Comparison of ENCODE assay signal across 11 cellular contexts in genomic region chr3:157131861-157132260, GRCh38. TPM values are rescaled to one million over a fixed set of nuclear protein-coding genes. Genes with fewer than 3 reads are reported as not detected.
A peak's percentile ranks its signal among the peaks of the same experiment; 100 is the strongest.
DNase-seq lines count a peak whose midpoint lies in the region; ATAC-seq and TF ChIP-seq lines count a peak whose summit lies in the region.
"Had no signal": no experiment of that assay in that cellular context is flagged by ENCODE, and none has a peak within 500 bp of the region (broad histone marks: within the 10 kb centered on the region; RNA-seq: fewer than 3 reads in every experiment).

No MANE protein-coding gene starts in this region.

- DNase-seq in ELR (ENCODE audit: low read depth) (peak; percentile 93), PC-3 (peak; percentile 93), renal cortical epithelial cell (ENCODE audit: low read depth) (peak; percentile 49), hippocampal formation (lab: John Stamatoyannopoulos, UW) (no peak), brain microvascular endothelial cell (no peak)
- no peak for DNase-seq in central memory CD8-positive, alpha-beta T cell (ENCODE audit: low spot score in 2 of 2)
- DNase-seq in stimulated activated CD4-positive, alpha-beta T cell treated with anti-CD3 and anti-CD28 coated beads, Interleukin-1b, Interleukin-23, amount 100 ng/mL, for 48 hours, result no peak
- DNase-seq: nucleus accumbens; stimulated activated CD4-positive, alpha-beta T cell treated with anti-CD3 and anti-CD28 coated beads, Interleukin-4, amount 100 ng/mL, for 1 hour; testis had no signal

- peak overlapping the region; percentile 89 for H3K27ac Mint-ChIP-seq in central memory CD8-positive, alpha-beta T cell (ENCODE audit: low read depth)

- peaks cover 98% of the 10 kb centered on the region for H3K4me1 ChIP-seq in PC-3 (ENCODE audit: insufficient read depth, low read length)

- peak overlapping the region; percentile 69 for H3K4me2 ChIP-seq in PC-3 (ENCODE audit: low read length)

- no peak for TF ChIP-seq CTCF in PC-3 (conservative IDR thresholded peaks at IDR 0.05; ENCODE audit: low read depth, low read length)
- TF ChIP-seq CTCF in brain microvascular endothelial cell (IDR thresholded peaks at IDR 0.05; ENCODE audit: low read depth, low read length, missing control alignments), result no peak

- no peaks in the 10 kb centered on the region for H3K79me2 ChIP-seq in PC-3 (ENCODE audit: low read length)

- H3K9ac ChIP-seq in PC-3 (ENCODE audit: low read length), result peak overlapping the region; percentile 95

- BruUV-seq in PC-3 (replicated peaks; lab: Mats Ljungman, UMichigan), result no TSS peak

- peaks cover 4% of the 10 kb centered on the region for H3K36me3 Mint-ChIP-seq in central memory CD8-positive, alpha-beta T cell (ENCODE audit: insufficient read depth)

- in situ Hi-C loops in brain microvascular endothelial cell (cut with HindIII; ENCODE audit: low pct_ligation_motif_present, low sequenced_read_pairs), result no loop called here

- H3K27me3 ChIP-seq in PC-3 (ENCODE audit: low read length), result no peaks in the 10 kb centered on the region
- no peaks in the 10 kb centered on the region for H3K27me3 ChIP-seq in brain microvascular endothelial cell (replicated peaks)
- H3K27me3 ChIP-seq: testis had no signal

- no peaks in the 10 kb centered on the region for H3K9me3 ChIP-seq in PC-3 (ENCODE audit: low read length)
- H3K9me3 ChIP-seq: testis had no signal

- H3K4me3 ChIP-seq in PC-3 (ENCODE audit: low read length) (peak overlapping the region; percentile 30; the same call in 1 of the 2 replicates), brain microvascular endothelial cell (ENCODE audit: low read depth, low read length) (no peak overlapping the region)
- H3K4me3 ChIP-seq: testis had no signal

- H2AFZ ChIP-seq in PC-3 (ENCODE audit: low read length), result peak overlapping the region; percentile 17; the same call in 1 of the 2 replicates

- intact Hi-C loops in PC-3 (cut with micrococcal nuclease), result loop anchor here (1.0 to 2.0 kb wide), 3 partner anchors 239 to 343 kb away; no protein-coding TSS in a partner anchor

- H3F3A ChIP-seq in PC-3 (ENCODE audit: low read length, unreplicated experiment), result peaks cover 15% of the 10 kb centered on the region

- CTCF ChIA-PET in PC-3 (lab: Charles Lee), result interaction anchor here (0.6 to 1.9 kb wide), 3 partner anchors 43 to 400 kb away, joined by 3 to 7 read pairs (median 6); no protein-coding TSS in a partner anchor

- POLR2A ChIA-PET in PC-3 (lab: Charles Lee; ENCODE audit: unreplicated experiment), result interaction anchor here (0.6 to 0.7 kb wide), 3 partner anchors 11 to 307 kb away, joined by 3 read pairs; no protein-coding TSS in a partner anchor

- peaks cover 66% of the 10 kb centered on the region for H3K4me1 Mint-ChIP-seq in central memory CD8-positive, alpha-beta T cell

- ATAC-seq in PC-3 (peak; percentile 7), HG03457 (IDR thresholded peaks at IDR 0.05; ENCODE audit: unreplicated experiment) (no peak)
- ATAC-seq in central memory CD8-positive, alpha-beta T cell (replicated peaks; ENCODE audit: extremely low read depth, poor library complexity, severe bottlenecking), result no peak

- peak overlapping the region; percentile 58 for H3K4me3 Mint-ChIP-seq in central memory CD8-positive, alpha-beta T cell

- peak overlapping the region; percentile 99 for H3K27ac ChIP-seq in PC-3 (ENCODE audit: low read length)
- H3K27ac ChIP-seq in brain microvascular endothelial cell, result no peak overlapping the region

- H3K9me3 Mint-ChIP-seq in central memory CD8-positive, alpha-beta T cell, result no peaks in the 10 kb centered on the region

- H3K9me2 ChIP-seq in PC-3 (replicated peaks; ENCODE audit: low read length), result no peaks in the 10 kb centered on the region

- no peaks in the 10 kb centered on the region for H4K20me1 ChIP-seq in PC-3 (ENCODE audit: low read length)

- H3K36me3 ChIP-seq in PC-3 (ENCODE audit: low read depth, low read length), result no peaks in the 10 kb centered on the region
- no peaks in the 10 kb centered on the region for H3K36me3 ChIP-seq in brain microvascular endothelial cell (replicated peaks)

- no peaks in the 10 kb centered on the region for H3K27me3 Mint-ChIP-seq in central memory CD8-positive, alpha-beta T cell

RNA-seq across cellular contexts. Expression of gene CCNL1, which starts 28.1 kb away (rescaled TPM):
- 172 and 231 TPM in 2 replicates for total RNA-seq in PC-3 (2014; rRNA removed)
- total RNA-seq in renal cortical epithelial cell, result 59.6 and 110 TPM in 2 replicates

Comparison
In these comparisons a context has a peak if more than half of its experiments do, and no peak if none do; other contexts are left out.
1. DNase-seq: peak in ELR (single experiment), PC-3 (single experiment) and renal cortical epithelial cell (single experiment); none in central memory CD8-positive, alpha-beta T cell (0 of 2), stimulated activated CD4-positive, alpha-beta T cell treated with anti-CD3 and anti-CD28 coated beads, Interleukin-1b, Interleukin-23, amount 100 ng/mL, for 48 hours (single experiment), hippocampal formation (0 of 2) and brain microvascular endothelial cell (single experiment).